ENCODE assay signal across 12 cellular contexts in the genomic region with DNA sequence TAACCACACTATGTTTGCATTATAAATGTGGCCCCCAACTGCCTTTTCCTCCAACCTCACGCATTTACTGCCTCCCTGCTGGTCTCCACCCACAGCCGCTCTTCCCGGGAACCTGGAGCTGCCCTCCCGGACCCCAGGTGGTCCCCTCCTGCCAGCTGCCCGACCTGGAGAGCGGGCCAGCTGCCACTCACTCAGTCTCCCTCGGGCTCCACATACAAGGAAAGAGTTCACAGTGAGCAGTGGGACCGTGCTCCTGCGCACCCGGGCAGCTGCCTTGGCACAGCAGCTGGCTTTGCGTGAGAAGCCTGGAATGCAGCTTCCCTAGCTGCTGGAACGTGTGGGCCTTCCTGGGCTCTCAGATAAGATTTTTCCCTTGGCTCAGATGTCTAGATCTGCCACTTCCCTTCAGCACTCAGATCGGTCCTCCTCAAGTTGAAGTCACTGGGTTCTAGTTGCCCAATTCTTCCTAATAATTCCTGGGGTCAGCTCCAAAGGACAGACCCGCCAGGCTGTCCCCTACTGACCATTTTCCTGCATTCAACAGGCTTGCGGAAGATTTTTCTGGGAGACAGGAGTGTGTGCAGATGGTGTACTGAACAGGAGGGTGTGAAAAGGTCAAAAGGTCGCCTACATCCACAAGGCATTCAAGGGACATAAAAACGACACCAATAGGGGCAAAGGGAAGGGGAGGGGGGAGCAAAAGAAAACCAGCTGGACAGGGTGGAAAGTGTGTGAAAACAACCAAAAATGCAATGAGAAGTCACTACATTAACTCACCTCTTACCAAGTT.
DNase-seq lines count a peak whose midpoint lies in the region; ATAC-seq lines count a peak whose summit lies in the region.
"Had no signal": no experiment of that assay in that cellular context is flagged by ENCODE, and none has a peak within 500 bp of the region (broad histone marks: within the 10 kb centered on the region; RNA-seq: fewer than 3 reads in every experiment).

No MANE protein-coding gene starts in this region.

- peak; percentile 74 for DNase-seq in DMS 273 treated with DMSO at 0.1 percent for 48 hours (lab: John Stamatoyannopoulos, UW)
- peak; percentile 58 for DNase-seq in NCI-H187 treated with DMSO at 0.1 percent for 48 hours (lab: John Stamatoyannopoulos, UW)
- peak; percentile 85 for DNase-seq in brain pericyte (ENCODE audit: low read depth, low spot score)
- DNase-seq in myocyte (ENCODE audit: low read depth) = peak; percentile 98
- DNase-seq in globus pallidus (ENCODE audit: low spot score) = no peak
- no peak for DNase-seq in GM19240 (ENCODE audit: insufficient read length, low spot score)
- DNase-seq: activated CD4-positive, alpha-beta T cell treated with anti-CD3 and anti-CD28 coated beads, Interleukin-2, amount 50 U/mL, for 48 hours; adrenal gland; heart right ventricle; occipital lobe had no signal

- ATAC-seq in HG03135 (IDR thresholded peaks at IDR 0.05; ENCODE audit: unreplicated experiment) (no peak), GM21367 (IDR thresholded peaks at IDR 0.05; ENCODE audit: unreplicated experiment) (no peak)

Comparison
In these comparisons a context has a peak if more than half of its experiments do, and no peak if none do; other contexts are left out.
1. DNase-seq: peak in DMS 273 treated with DMSO at 0.1 percent for 48 hours (single experiment), NCI-H187 treated with DMSO at 0.1 percent for 48 hours (single experiment), brain pericyte (single experiment) and myocyte (single experiment); none in globus pallidus (single experiment) and GM19240 (single experiment).